ENCODE assay signal across 13 cellular contexts in the genomic region with DNA sequence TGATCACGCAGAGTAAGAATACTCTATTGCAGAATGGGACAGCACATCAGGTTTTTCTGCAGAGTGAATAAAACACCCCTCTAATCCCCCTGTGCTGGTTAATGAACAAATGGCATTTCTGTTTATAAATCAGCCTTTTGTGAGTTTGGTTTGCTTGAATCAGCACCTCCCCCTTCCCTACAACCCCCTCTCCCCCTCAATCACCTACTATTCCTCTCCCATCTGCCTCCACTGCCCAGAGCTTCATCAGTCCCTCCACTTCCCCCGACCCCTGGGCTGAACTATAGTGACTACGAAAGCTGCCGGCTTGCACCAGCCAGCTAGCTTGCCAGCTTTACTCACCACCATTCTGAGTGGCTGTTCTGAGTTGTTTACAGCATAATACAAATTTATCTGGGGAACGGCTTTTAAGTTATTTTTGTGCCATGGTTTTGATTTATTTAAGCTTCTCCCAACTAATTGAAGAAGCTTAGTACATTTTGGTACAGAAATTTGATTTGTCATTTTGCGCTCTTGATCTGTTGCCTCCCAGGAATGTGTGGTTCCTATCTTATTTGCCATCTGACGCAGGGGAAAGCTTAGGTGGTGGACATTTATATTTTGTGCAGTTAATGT. TPM values are rescaled to one million over a fixed set of nuclear protein-coding genes. Genes with fewer than 3 reads are reported as not detected.
DNase-seq lines count a peak whose midpoint lies in the region; ATAC-seq and TF ChIP-seq lines count a peak whose summit lies in the region.
"Had no signal": no experiment of that assay in that cellular context is flagged by ENCODE, and none has a peak within 500 bp of the region (broad histone marks: within the 10 kb centered on the region; RNA-seq: fewer than 3 reads in every experiment).

No MANE protein-coding gene starts in this region.

- peaks cover 2% of the 10 kb centered on the region for H3K4me1 ChIP-seq in right cardiac atrium (ENCODE audit: control insufficient read depth, insufficient read depth, low read length)
- H3K4me1 ChIP-seq in muscle layer of duodenum (ENCODE audit: control insufficient read depth in 1 of 2, insufficient read depth in 2 of 2, low read length in 2 of 2) = peaks cover 0 to 18% of the 10 kb centered on the region in 2 donors
- no peaks in the 10 kb centered on the region for H3K4me1 ChIP-seq in gastrocnemius medialis
- H3K4me1 ChIP-seq in effector memory CD4-positive, alpha-beta T cell (ENCODE audit: control insufficient read depth, insufficient read depth, low read length, poor library complexity, severe bottlenecking) = no peaks in the 10 kb centered on the region

- no peaks in the 10 kb centered on the region for H3K9me3 Mint-ChIP-seq in dendritic cell treated with granulocyte-macrophage colony-stimulating factor and Interleukin-4, amounts not matched to agents 40 ng/mL and 50 ng/mL, for 4 days
- H3K9me3 Mint-ChIP-seq: T-helper 2 cell treated with Interferon-gamma antibody and Interleukin-4, amounts not matched to agents 5 μg/mL and 100 μg/mL, for 36 hours had no signal

- no peaks in the 10 kb centered on the region for H3K36me3 Mint-ChIP-seq in dendritic cell treated with granulocyte-macrophage colony-stimulating factor and Interleukin-4, amounts not matched to agents 40 ng/mL and 50 ng/mL, for 4 days (ENCODE audit: low read depth)

- H3K27ac Mint-ChIP-seq in dendritic cell treated with granulocyte-macrophage colony-stimulating factor and Interleukin-4, amounts not matched to agents 40 ng/mL and 50 ng/mL, for 4 days = peak overlapping the region; percentile 23
- H3K27ac Mint-ChIP-seq: T-helper 2 cell treated with Interferon-gamma antibody and Interleukin-4, amounts not matched to agents 5 μg/mL and 100 μg/mL, for 36 hours had no signal

- H3K27ac ChIP-seq in right cardiac atrium (ENCODE audit: low read length) (no peak overlapping the region), muscle layer of duodenum (ENCODE audit: low read length) (no peak overlapping the region), gastrocnemius medialis (no peak overlapping the region)
- H3K27ac ChIP-seq in effector memory CD4-positive, alpha-beta T cell (ENCODE audit: insufficient read depth, low read length, poor library complexity, severe bottlenecking) = no peak overlapping the region

- peak overlapping the region; percentile 2 for H3K4me3 ChIP-seq in right cardiac atrium (ENCODE audit: low read length)
- peak overlapping the region; percentile 13 to 14 for H3K4me3 ChIP-seq in muscle layer of duodenum (ENCODE audit: low read depth in 1 of 2, low read length in 2 of 2)
- H3K4me3 ChIP-seq in gastrocnemius medialis = no peak overlapping the region
- no peak overlapping the region for H3K4me3 ChIP-seq in effector memory CD4-positive, alpha-beta T cell (ENCODE audit: insufficient read depth, low read depth, low read length, poor library complexity, severe bottlenecking)

- TF ChIP-seq CTCF in gastrocnemius medialis (IDR thresholded peaks at IDR 0.05 in 4 of 5, conservative IDR thresholded peaks at IDR 0.05 in 1 of 5) = no peak

- H3K4me3 Mint-ChIP-seq in dendritic cell treated with granulocyte-macrophage colony-stimulating factor and Interleukin-4, amounts not matched to agents 40 ng/mL and 50 ng/mL, for 4 days = no peak overlapping the region
- H3K4me3 Mint-ChIP-seq: T-helper 2 cell treated with Interferon-gamma antibody and Interleukin-4, amounts not matched to agents 5 μg/mL and 100 μg/mL, for 36 hours had no signal

- H3K27me3 ChIP-seq in right cardiac atrium (ENCODE audit: control insufficient read depth, insufficient read depth) (no peaks in the 10 kb centered on the region), muscle layer of duodenum (ENCODE audit: low read depth, low read length) (no peaks in the 10 kb centered on the region), gastrocnemius medialis (no peaks in the 10 kb centered on the region)
- no peaks in the 10 kb centered on the region for H3K27me3 ChIP-seq in effector memory CD4-positive, alpha-beta T cell (replicated peaks; ENCODE audit: control insufficient read depth, insufficient read depth, low read length, poor library complexity, severe bottlenecking)

- no peaks in the 10 kb centered on the region for H3K36me3 ChIP-seq in muscle layer of duodenum (ENCODE audit: control insufficient read depth in 1 of 2, insufficient read depth in 2 of 2, low read length in 2 of 2)
- no peaks in the 10 kb centered on the region for H3K36me3 ChIP-seq in gastrocnemius medialis
- H3K36me3 ChIP-seq in effector memory CD4-positive, alpha-beta T cell (ENCODE audit: control insufficient read depth, insufficient read depth, low read length) = no peaks in the 10 kb centered on the region

- H3K9me3 ChIP-seq in right cardiac atrium (ENCODE audit: control insufficient read depth, low read length) (no peaks in the 10 kb centered on the region), muscle layer of duodenum (ENCODE audit: control insufficient read depth in 1 of 2, low read length in 2 of 2) (no peaks in the 10 kb centered on the region), gastrocnemius medialis (no peaks in the 10 kb centered on the region)
- H3K9me3 ChIP-seq in effector memory CD4-positive, alpha-beta T cell (ENCODE audit: control insufficient read depth, low read length) = no peaks in the 10 kb centered on the region

- DNase-seq in right cardiac atrium (peak in 1 of 3 donors; percentile 54), left ventricle myocardium superior (no peak), gastrocnemius medialis (no peak), COLO829 (ENCODE audit: low spot score) (no peak)
- DNase-seq in effector memory CD4-positive, alpha-beta T cell = no peak
- DNase-seq: aorta, kidney glomerular epithelial cell, NCI-H1048, retina had no signal

- in situ Hi-C loops in gastrocnemius medialis (cut with MboI; ENCODE audit: low sequenced_read_pairs in 4 of 4) = no loop called here

- H3K27me3 Mint-ChIP-seq in dendritic cell treated with granulocyte-macrophage colony-stimulating factor and Interleukin-4, amounts not matched to agents 40 ng/mL and 50 ng/mL, for 4 days = peaks cover 6% of the 10 kb centered on the region

- whole genome bisulfite sequencing in right cardiac atrium = 40% methylated on average over 7 of the region's 7 CpGs

- no peak for TF ChIP-seq POLR2A in gastrocnemius medialis (IDR thresholded peaks at IDR 0.05)

- ATAC-seq in right cardiac atrium (peak; percentile 60 to 68), left ventricle myocardium superior (no peak), gastrocnemius medialis (no peak), HG03439 (IDR thresholded peaks at IDR 0.05; ENCODE audit: unreplicated experiment) (no peak)

- peaks cover 37% of the 10 kb centered on the region for H3K4me1 Mint-ChIP-seq in dendritic cell treated with granulocyte-macrophage colony-stimulating factor and Interleukin-4, amounts not matched to agents 40 ng/mL and 50 ng/mL, for 4 days (ENCODE audit: low read depth)

- intact Hi-C loops in right cardiac atrium (cut with DNase I) = no loop called here
- intact Hi-C loops in left ventricle myocardium superior (cut with micrococcal nuclease) = no loop called here
- intact Hi-C loops in dendritic cell treated with granulocyte-macrophage colony-stimulating factor and Interleukin-4, amounts not matched to agents 40 ng/mL and 50 ng/mL, for 4 days (cut with micrococcal nuclease) = loop anchor here (5.0 kb wide), 1 partner anchor 40 kb away; no protein-coding TSS in a partner anchor
- intact Hi-C loops in gastrocnemius medialis (cut with DNase I; ENCODE audit: low total_unique reads) = no loop called here

RNA-seq across cellular contexts. Expression of a gene that starts 41.8 kb away (rescaled TPM):
- total RNA-seq in right cardiac atrium (1 to 10 TPM; 4.9 to 7.9 (median 6.4) TPM), left ventricle myocardium superior (4.9 TPM), gastrocnemius medialis (1 to 10 TPM in 2 of 4 donors, under 1 TPM in 2; 0.98 to 2.8 (median 1.7) TPM)
- polyA plus RNA-seq in right cardiac atrium = 2.6 TPM

Comparison
In these comparisons a context has a peak if more than half of its experiments do, and no peak if none do; other contexts are left out.
1. ATAC-seq: peak in right cardiac atrium (2 of 2); none in left ventricle myocardium superior (single experiment), gastrocnemius medialis (0 of 2) and HG03439 (single experiment).
2. H3K4me3 ChIP-seq: peak in right cardiac atrium (single experiment) and muscle layer of duodenum (2 of 2); none in gastrocnemius medialis (0 of 4) and effector memory CD4-positive, alpha-beta T cell (single experiment).